Comparison of ENCODE assay signal across 1 cellular context in genomic region chr4:39637572-39638357, GRCh38.
A peak's percentile ranks its signal among the peaks of the same experiment; 100 is the strongest.
TF ChIP-seq lines count a peak whose summit lies in the region.

No MANE protein-coding gene starts in this region.

TF ChIP-seq in HepG2, 621 proteins besides CTCF, POLR2A, EP300 and RAD21 (continued from another document and continues in another):
- TF ChIP-seq, protein P1, sequence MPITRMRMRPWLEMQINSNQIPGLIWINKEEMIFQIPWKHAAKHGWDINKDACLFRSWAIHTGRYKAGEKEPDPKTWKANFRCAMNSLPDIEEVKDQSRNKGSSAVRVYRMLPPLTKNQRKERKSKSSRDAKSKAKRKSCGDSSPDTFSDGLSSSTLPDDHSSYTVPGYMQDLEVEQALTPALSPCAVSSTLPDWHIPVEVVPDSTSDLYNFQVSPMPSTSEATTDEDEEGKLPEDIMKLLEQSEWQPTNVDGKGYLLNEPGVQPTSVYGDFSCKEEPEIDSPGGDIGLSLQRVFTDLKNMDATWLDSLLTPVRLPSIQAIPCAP (CRISPR knock-in tag; IDR thresholded peaks at IDR 0.05; ENCODE audit: low read depth): no peak
- 0 out of 2 replicates have a peak, but pooled peaks have one; percentile 32 for TF ChIP-seq TARDBP (CRISPR knock-in tag; IDR thresholded peaks at IDR 0.05)
- peak; percentile 44; the same call in 1 of the 2 replicates for TF ChIP-seq ZNF687 (CRISPR knock-in tag; IDR thresholded peaks at IDR 0.05)
- no peak for TF ChIP-seq ZSCAN20 (CRISPR knock-in tag; IDR thresholded peaks at IDR 0.05; ENCODE audit: borderline replicate concordance)
- no peak for TF ChIP-seq FOXA1 (IDR thresholded peaks at IDR 0.05)
- TF ChIP-seq FOXA1 (CRISPR knock-in tag; IDR thresholded peaks at IDR 0.05): no peak
- TF ChIP-seq, protein P2, sequence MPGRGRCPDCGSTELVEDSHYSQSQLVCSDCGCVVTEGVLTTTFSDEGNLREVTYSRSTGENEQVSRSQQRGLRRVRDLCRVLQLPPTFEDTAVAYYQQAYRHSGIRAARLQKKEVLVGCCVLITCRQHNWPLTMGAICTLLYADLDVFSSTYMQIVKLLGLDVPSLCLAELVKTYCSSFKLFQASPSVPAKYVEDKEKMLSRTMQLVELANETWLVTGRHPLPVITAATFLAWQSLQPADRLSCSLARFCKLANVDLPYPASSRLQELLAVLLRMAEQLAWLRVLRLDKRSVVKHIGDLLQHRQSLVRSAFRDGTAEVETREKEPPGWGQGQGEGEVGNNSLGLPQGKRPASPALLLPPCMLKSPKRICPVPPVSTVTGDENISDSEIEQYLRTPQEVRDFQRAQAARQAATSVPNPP (CRISPR knock-in tag; IDR thresholded peaks at IDR 0.05): 0 out of 2 replicates have a peak, but pooled peaks have one; percentile 20
- 0 out of 2 replicates have a peak, but pooled peaks have one; percentile 56 for TF ChIP-seq ZNF616 (CRISPR knock-in tag; IDR thresholded peaks at IDR 0.05; ENCODE audit: low read depth)
- TF ChIP-seq SALL1 (CRISPR knock-in tag; IDR thresholded peaks at IDR 0.05): peak; percentile 52
- no peak for TF ChIP-seq ZFP37 (CRISPR knock-in tag; IDR thresholded peaks at IDR 0.05; ENCODE audit: borderline replicate concordance)
- TF ChIP-seq BCL6 (CRISPR knock-in tag; IDR thresholded peaks at IDR 0.05): no peak
- 0 out of 2 replicates have a peak, but pooled peaks have one; percentile 36 for TF ChIP-seq TOPORS (CRISPR knock-in tag; IDR thresholded peaks at IDR 0.05)
- TF ChIP-seq TRIM24 (CRISPR knock-in tag; IDR thresholded peaks at IDR 0.05): no peak
- TF ChIP-seq CSRNP1 (CRISPR knock-in tag; IDR thresholded peaks at IDR 0.05): peak; percentile 55; the same call in 1 of the 2 replicates
- peak; percentile 78; the same call in 1 of the 2 replicates for TF ChIP-seq ZNF383 (CRISPR knock-in tag; IDR thresholded peaks at IDR 0.05; ENCODE audit: borderline replicate concordance)
- TF ChIP-seq ZNF343 (CRISPR knock-in tag; IDR thresholded peaks at IDR 0.05): no peak
- no peak for TF ChIP-seq TCF12 (IDR thresholded peaks at IDR 0.05)
- TF ChIP-seq TCF12 (CRISPR knock-in tag; IDR thresholded peaks at IDR 0.05): no peak
- no peak for TF ChIP-seq ZBTB3 (CRISPR knock-in tag; IDR thresholded peaks at IDR 0.05; ENCODE audit: borderline replicate concordance, low read depth)
- no peak for TF ChIP-seq ZNF264 (CRISPR knock-in tag; IDR thresholded peaks at IDR 0.05)
- no peak for TF ChIP-seq ZNF850 (CRISPR knock-in tag; conservative IDR thresholded peaks at IDR 0.05)
- TF ChIP-seq ZNF251 (CRISPR knock-in tag; IDR thresholded peaks at IDR 0.05): no peak
- TF ChIP-seq, protein P3, sequence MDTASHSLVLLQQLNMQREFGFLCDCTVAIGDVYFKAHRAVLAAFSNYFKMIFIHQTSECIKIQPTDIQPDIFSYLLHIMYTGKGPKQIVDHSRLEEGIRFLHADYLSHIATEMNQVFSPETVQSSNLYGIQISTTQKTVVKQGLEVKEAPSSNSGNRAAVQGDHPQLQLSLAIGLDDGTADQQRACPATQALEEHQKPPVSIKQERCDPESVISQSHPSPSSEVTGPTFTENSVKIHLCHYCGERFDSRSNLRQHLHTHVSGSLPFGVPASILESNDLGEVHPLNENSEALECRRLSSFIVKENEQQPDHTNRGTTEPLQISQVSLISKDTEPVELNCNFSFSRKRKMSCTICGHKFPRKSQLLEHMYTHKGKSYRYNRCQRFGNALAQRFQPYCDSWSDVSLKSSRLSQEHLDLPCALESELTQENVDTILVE (CRISPR knock-in tag; IDR thresholded peaks at IDR 0.05): no peak
- no peak for TF ChIP-seq SMAD1 (CRISPR knock-in tag; IDR thresholded peaks at IDR 0.05; ENCODE audit: borderline replicate concordance, low read depth)
- TF ChIP-seq ZNF335 (CRISPR knock-in tag; IDR thresholded peaks at IDR 0.05): no peak
- TF ChIP-seq NFE2 (CRISPR knock-in tag; IDR thresholded peaks at IDR 0.05): no peak
- TF ChIP-seq ZNF256 (CRISPR knock-in tag; conservative IDR thresholded peaks at IDR 0.05): no peak
- no peak for TF ChIP-seq CBX2 (IDR thresholded peaks at IDR 0.05; ENCODE audit: low read depth, low read length)
- no peak for TF ChIP-seq CBX2 (CRISPR knock-in tag; IDR thresholded peaks at IDR 0.05; ENCODE audit: low read depth)
- TF ChIP-seq TAF1 (CRISPR knock-in tag; IDR thresholded peaks at IDR 0.05): peak; percentile 19; the same call in 1 of the 2 replicates
- TF ChIP-seq TAF15 (IDR thresholded peaks at IDR 0.05; ENCODE audit: low read depth, low read length, poor library complexity, severe bottlenecking): no peak
- TF ChIP-seq SKIL (CRISPR knock-in tag; IDR thresholded peaks at IDR 0.05; ENCODE audit: borderline replicate concordance): no peak
- no peak for TF ChIP-seq JUND (CRISPR knock-in tag; IDR thresholded peaks at IDR 0.05)
- no peak for TF ChIP-seq MXD3 (CRISPR knock-in tag; IDR thresholded peaks at IDR 0.05)
- no peak for TF ChIP-seq ZNF619 (CRISPR knock-in tag; IDR thresholded peaks at IDR 0.05)
- TF ChIP-seq POGK (CRISPR knock-in tag; conservative IDR thresholded peaks at IDR 0.05): no peak
- TF ChIP-seq HMGXB3 (CRISPR knock-in tag; IDR thresholded peaks at IDR 0.05; ENCODE audit: borderline replicate concordance): no peak
- no peak for TF ChIP-seq ZNF3 (CRISPR knock-in tag; IDR thresholded peaks at IDR 0.05)
- TF ChIP-seq ZNF263 (CRISPR knock-in tag; IDR thresholded peaks at IDR 0.05): no peak
- TF ChIP-seq BORCS8-MEF2B (CRISPR knock-in tag; IDR thresholded peaks at IDR 0.05): peak; percentile 37; the same call in 1 of the 2 replicates
- TF ChIP-seq KMT2B (CRISPR knock-in tag; IDR thresholded peaks at IDR 0.05): no peak
- no peak for TF ChIP-seq ATF4 (CRISPR knock-in tag; IDR thresholded peaks at IDR 0.05)
- TF ChIP-seq PBX2 (CRISPR knock-in tag; IDR thresholded peaks at IDR 0.05): no peak
- TF ChIP-seq FOXM1 (CRISPR knock-in tag; IDR thresholded peaks at IDR 0.05): no peak
